In the genomic region with DNA sequence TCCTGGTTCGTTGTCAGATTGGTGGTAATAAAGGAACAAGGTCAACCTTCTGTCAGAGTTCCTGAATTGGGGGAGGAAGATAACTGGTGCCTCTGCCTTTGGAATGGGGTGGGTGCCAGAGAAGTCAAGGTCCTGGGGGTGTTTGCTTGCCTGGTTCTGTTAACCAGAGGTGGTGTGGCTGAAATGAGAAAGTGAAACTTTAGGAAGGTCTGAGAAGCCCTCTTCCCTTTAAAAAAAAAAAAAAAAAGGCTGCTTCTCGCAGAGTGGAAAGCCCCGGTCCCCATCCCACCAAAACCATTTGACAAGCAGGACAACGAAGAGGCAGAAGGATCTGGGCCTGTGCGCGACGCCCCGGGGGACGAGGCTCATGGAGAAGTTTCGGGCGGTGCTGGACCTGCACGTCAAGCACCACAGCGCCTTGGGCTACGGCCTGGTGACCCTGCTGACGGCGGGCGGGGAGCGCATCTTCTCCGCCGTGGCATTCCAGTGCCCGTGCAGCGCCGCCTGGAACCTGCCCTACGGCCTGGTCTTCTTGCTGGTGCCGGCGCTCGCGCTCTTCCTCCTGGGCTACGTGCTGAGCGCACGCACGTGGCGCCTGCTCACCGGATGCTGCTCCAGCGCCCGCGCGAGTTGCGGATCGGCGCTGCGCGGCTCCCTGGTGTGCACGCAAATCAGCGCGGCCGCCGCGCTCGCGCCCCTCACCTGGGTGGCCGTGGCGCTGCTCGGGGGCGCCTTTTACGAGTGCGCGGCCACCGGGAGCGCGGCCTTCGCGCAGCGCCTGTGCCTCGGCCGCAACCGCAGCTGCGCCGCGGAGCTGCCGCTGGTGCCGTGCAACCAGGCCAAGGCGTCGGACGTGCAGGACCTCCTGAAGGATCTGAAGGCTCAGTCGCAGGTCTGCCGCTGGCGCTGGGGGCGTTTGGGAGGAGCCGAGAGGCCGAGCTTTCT, we compare ENCODE assay signal across 8 cellular contexts. TPM values are rescaled to one million over a fixed set of nuclear protein-coding genes. Genes with fewer than 3 reads are reported as not detected.
A peak's percentile ranks its signal among the peaks of the same experiment; 100 is the strongest.
DNase-seq lines count a peak whose midpoint lies in the region; ATAC-seq, FAIRE-seq and TF ChIP-seq lines count a peak whose summit lies in the region.

No MANE protein-coding gene starts in this region.

- H3K36me3 ChIP-seq in upper lobe of right lung = no peaks in the 10 kb centered on the region

- DNase-seq in GM12892 (ENCODE audit: insufficient read length) = peak; percentile 58
- DNase-seq in HFFc6 = no peak
- DNase-seq in NCI-H2029 (lab: John Stamatoyannopoulos, UW) = peak; percentile 100
- peak; percentile 65 to 76 for DNase-seq in activated T-cell treated with anti-CD3 and anti-CD28 coated beads, Interleukin-2, amount 50 U/mL, for 48 hours
- peak; percentile 41 to 60 for DNase-seq in frontal cortex (ENCODE audit: low spot score in 2 of 2)
- DNase-seq in occipital lobe (lab: John Stamatoyannopoulos, UW) = peak; percentile 21
- DNase-seq in upper lobe of right lung = peak; percentile 80
- DNase-seq in D721Med (ENCODE audit: insufficient read length, low spot score) = no peak

- H3K27ac Mint-ChIP-seq in HFFc6 = no peak overlapping the region

- no peaks in the 10 kb centered on the region for H3K9me3 Mint-ChIP-seq in HFFc6

- H3K4me3 ChIP-seq in upper lobe of right lung = peak overlapping the region; percentile 47

- peak; percentile 91 for ATAC-seq in upper lobe of right lung

- no peaks in the 10 kb centered on the region for H3K36me3 Mint-ChIP-seq in HFFc6 (ENCODE audit: low read depth)

- no peak overlapping the region for H3K27ac ChIP-seq in upper lobe of right lung

- peaks cover 7% of the 10 kb centered on the region for H3K27me3 ChIP-seq in upper lobe of right lung

- peak; percentile 59; the same call in 1 of the 2 replicates for TF ChIP-seq POLR2A in GM12892 (IDR thresholded peaks at IDR 0.05; ENCODE audit: low read depth, low read length)

- H3K4me1 ChIP-seq in upper lobe of right lung = peaks cover 7% of the 10 kb centered on the region

- no peaks in the 10 kb centered on the region for H3K9me3 ChIP-seq in upper lobe of right lung

- intact Hi-C loops in upper lobe of right lung (cut with DNase I) = no loop called here

- TF ChIP-seq CTCF in HFFc6 (IDR thresholded peaks at IDR 0.05) (no peak; the same call in 1 of the 2 replicates), upper lobe of right lung (IDR thresholded peaks at IDR 0.05) (no peak), D721Med (IDR thresholded peaks at IDR 0.05; ENCODE audit: insufficient read depth, missing control alignments) (no peak)

- H3K4me1 Mint-ChIP-seq in HFFc6 (ENCODE audit: low read depth) = peaks cover 15% of the 10 kb centered on the region

- peaks cover 5% of the 10 kb centered on the region; the same call in 1 of the 2 replicates for H3K27me3 Mint-ChIP-seq in HFFc6 (ENCODE audit: insufficient read depth)

- peak overlapping the region; percentile 70 for H3K4me3 Mint-ChIP-seq in HFFc6

- FAIRE-seq in GM12892 (lab: Jason Lieb, UNC) (peak; percentile 90), frontal cortex (lab: Jason Lieb, UNC) (no peak), D721Med (lab: Jason Lieb, UNC) (no peak)

RNA-seq across cellular contexts. Expression of a gene that starts 0.7 kb away (rescaled TPM):
- polyA plus RNA-seq in GM12892 (2012; ENCODE audit: missing spikeins) = 34.9 TPM
- 1 to 10 TPM in 2 of 6 experiments, under 1 TPM in 2, not detected in 2; 0.31 to 2.1 (median 1.0) TPM for total RNA-seq in HFFc6 (2021; fragmentation: NEBNext Ultra II Directional; extraction: Animal tissue kit (Norgen Biotek cat#: 25700))
- total RNA-seq in frontal cortex (4.5 TPM), occipital lobe (2.7 TPM), upper lobe of right lung (3.6 TPM)

RNA-seq across cellular contexts. Expression of a gene that starts 49.6 kb away (rescaled TPM):
- not detected for polyA plus RNA-seq in GM12892 (2012; ENCODE audit: missing spikeins)
- total RNA-seq in HFFc6 (2021; fragmentation: NEBNext Ultra II Directional; extraction: Animal tissue kit (Norgen Biotek cat#: 25700)) = 1 to 10 TPM; 1.9 to 5.6 (median 4.5) TPM
- total RNA-seq in frontal cortex = 0.41 TPM
- 0.78 TPM for total RNA-seq in occipital lobe
- total RNA-seq in upper lobe of right lung = 1.9 TPM

Comparison
In these comparisons a context has a peak if more than half of its experiments do, and no peak if none do; other contexts are left out.
1. DNase-seq: peak in GM12892 (single experiment), NCI-H2029 (single experiment), activated T-cell treated with anti-CD3 and anti-CD28 coated beads, Interleukin-2, amount 50 U/mL, for 48 hours (2 of 2), frontal cortex (2 of 2), occipital lobe (single experiment) and upper lobe of right lung (single experiment); none in HFFc6 (single experiment) and D721Med (single experiment).